Comparison of ENCODE assay signal across 9 cellular contexts in the genomic region with DNA sequence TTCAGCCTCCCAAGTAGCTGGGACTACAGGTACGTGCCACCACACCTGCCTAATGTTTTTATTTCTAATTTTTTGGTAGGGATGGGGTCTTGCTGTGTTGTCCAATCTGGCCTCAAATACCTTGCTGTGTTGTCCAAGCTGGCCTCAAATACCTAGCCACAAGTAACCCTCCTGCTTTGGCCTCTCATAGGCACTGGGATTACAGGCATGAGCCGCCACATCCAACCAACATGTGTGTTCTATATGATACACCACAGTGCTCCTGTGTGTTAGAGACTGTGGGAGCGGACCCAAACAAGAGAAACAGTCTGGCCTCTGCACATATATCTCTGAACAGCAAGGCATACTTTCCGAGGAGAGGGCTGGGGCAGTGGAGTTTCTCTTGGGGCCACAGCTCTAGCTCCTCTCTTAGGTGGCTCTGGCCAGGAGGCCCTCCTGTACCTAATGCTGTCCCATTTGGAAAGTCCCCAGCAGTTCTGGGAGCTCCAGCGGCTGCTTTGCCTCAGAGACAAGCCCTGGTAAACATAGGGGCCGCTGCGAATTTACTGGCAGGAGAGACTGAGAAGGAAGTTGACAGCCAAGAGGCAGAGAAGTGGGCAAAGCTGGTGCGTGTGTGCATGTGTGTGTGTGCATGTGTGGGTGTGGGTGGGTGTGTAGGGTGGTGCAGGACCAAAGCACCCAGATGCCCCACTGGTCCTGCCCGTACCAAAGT.
A peak's percentile ranks its signal among the peaks of the same experiment; 100 is the strongest.
DNase-seq lines count a peak whose midpoint lies in the region; ATAC-seq and TF ChIP-seq lines count a peak whose summit lies in the region.
"Had no signal": no experiment of that assay in that cellular context is flagged by ENCODE, and none has a peak within 500 bp of the region (broad histone marks: within the 10 kb centered on the region; RNA-seq: fewer than 3 reads in every experiment).

No MANE protein-coding gene starts in this region.

- peak overlapping the region; percentile 92 for H3K4me3 Mint-ChIP-seq in CD4-positive, alpha-beta T cell
- H3K4me3 Mint-ChIP-seq in effector memory CD8-positive, alpha-beta T cell: peak overlapping the region; percentile 81 to 83
- peak overlapping the region; percentile 85 to 92 (median 89) for H3K4me3 Mint-ChIP-seq in naive thymus-derived CD8-positive, alpha-beta T cell

- TF ChIP-seq CTCF in CD4-positive, alpha-beta T cell (IDR thresholded peaks at IDR 0.05): no peak

- POLR2A ChIA-PET in CD4-positive, alpha-beta T cell (lab: Charles Lee): interaction anchor here (0.6 to 3.9 kb wide), 3 partner anchors 23 to 391 kb away, joined by 3 to 141 read pairs (median 9); no protein-coding TSS in a partner anchor
- POLR2A ChIA-PET in naive thymus-derived CD8-positive, alpha-beta T cell (lab: Charles Lee): interaction anchor here (10.1 kb wide), 1 partner anchor 26 kb away, joined by 264 read pairs; no protein-coding TSS in a partner anchor

- intact Hi-C loops in CD4-positive, alpha-beta T cell (cut with DNase I, micrococcal nuclease): loop anchor here (1.0 to 5.0 kb wide), 5 partner anchors 23 to 174 kb away; a partner anchor contains a TSS

- H3K36me3 ChIP-seq in NT2/D1 (ENCODE audit: insufficient read depth, insufficient read length, low read length) (no peaks in the 10 kb centered on the region), H7 (replicated peaks; ENCODE audit: control insufficient read depth, insufficient read depth, low read length) (no peaks in the 10 kb centered on the region)

- no peaks in the 10 kb centered on the region for H3K9me3 ChIP-seq in CD4-positive, alpha-beta T cell (ENCODE audit: control insufficient read depth, low read length)
- H3K9me3 ChIP-seq in NT2/D1 (ENCODE audit: insufficient read depth, low read length): no peaks in the 10 kb centered on the region
- H3K9me3 ChIP-seq: SK-N-SH had no signal

- DNase-seq in CD4-positive, alpha-beta T cell: no peak
- DNase-seq in NT2/D1 (ENCODE audit: low read depth, low spot score) (no peak), H7 (no peak), NCI-H2107 treated with DMSO at 0.1 percent for 48 hours (lab: John Stamatoyannopoulos, UW; ENCODE audit: unreplicated experiment) (no peak)
- DNase-seq in effector memory CD8-positive, alpha-beta T cell: no peak
- DNase-seq in naive thymus-derived CD8-positive, alpha-beta T cell: peak in 2 of 10 donors; percentile 11 to 12
- DNase-seq: SK-N-SH had no signal

- H3K4me1 ChIP-seq in NT2/D1 (ENCODE audit: insufficient read depth, insufficient read length): peaks cover 12% of the 10 kb centered on the region

- peaks cover 41% of the 10 kb centered on the region for H3K4me1 Mint-ChIP-seq in CD4-positive, alpha-beta T cell (ENCODE audit: low read depth)
- H3K4me1 Mint-ChIP-seq in effector memory CD8-positive, alpha-beta T cell (ENCODE audit: low read depth in 2 of 2): peaks cover 33 to 34% of the 10 kb centered on the region in 2 donors
- peaks cover 27 to 41% (median 39%) of the 10 kb centered on the region in 4 donors for H3K4me1 Mint-ChIP-seq in naive thymus-derived CD8-positive, alpha-beta T cell

- H3K27ac ChIP-seq in CD4-positive, alpha-beta T cell (ENCODE audit: low read depth, low read length): no peak overlapping the region

- CTCF ChIA-PET in CD4-positive, alpha-beta T cell (lab: Charles Lee): interaction anchor here (3.7 kb wide), 1 partner anchor 23 kb away, joined by 42 read pairs; no protein-coding TSS in a partner anchor

- H3K9me3 Mint-ChIP-seq in CD4-positive, alpha-beta T cell: no peaks in the 10 kb centered on the region
- H3K9me3 Mint-ChIP-seq in effector memory CD8-positive, alpha-beta T cell: no peaks in the 10 kb centered on the region
- no peaks in the 10 kb centered on the region for H3K9me3 Mint-ChIP-seq in naive thymus-derived CD8-positive, alpha-beta T cell

- no peaks in the 10 kb centered on the region for H3K27me3 ChIP-seq in CD4-positive, alpha-beta T cell (ENCODE audit: control insufficient read depth, insufficient read depth, low read length)
- H3K27me3 ChIP-seq in NT2/D1 (ENCODE audit: insufficient read depth, insufficient read length): peaks cover 20% of the 10 kb centered on the region
- H3K27me3 ChIP-seq in H7 (ENCODE audit: control insufficient read depth, insufficient read depth, low read length): peaks cover 13% of the 10 kb centered on the region

- no peaks in the 10 kb centered on the region for H3K27me3 Mint-ChIP-seq in CD4-positive, alpha-beta T cell
- H3K27me3 Mint-ChIP-seq in effector memory CD8-positive, alpha-beta T cell: peaks cover 0 to 6% of the 10 kb centered on the region in 2 donors
- no peaks in the 10 kb centered on the region for H3K27me3 Mint-ChIP-seq in naive thymus-derived CD8-positive, alpha-beta T cell

- no peak overlapping the region for H3K4me3 ChIP-seq in NT2/D1 (ENCODE audit: insufficient read length, low read depth)
- H3K4me3 ChIP-seq in H7 (ENCODE audit: insufficient read depth, low read depth, low read length): no peak overlapping the region

- ATAC-seq in CD4-positive, alpha-beta T cell (ENCODE audit: poor library complexity): no peak
- no peak for ATAC-seq in effector memory CD8-positive, alpha-beta T cell (replicated peaks)
- ATAC-seq in naive thymus-derived CD8-positive, alpha-beta T cell: no peak
- no peak for ATAC-seq in HG02588 (IDR thresholded peaks at IDR 0.05; ENCODE audit: unreplicated experiment)
- no peak for ATAC-seq in HG03432 (IDR thresholded peaks at IDR 0.05; ENCODE audit: unreplicated experiment)

- H3K36me3 Mint-ChIP-seq in CD4-positive, alpha-beta T cell (ENCODE audit: low read depth): peaks cover 4% of the 10 kb centered on the region
- peaks cover 14% of the 10 kb centered on the region for H3K36me3 Mint-ChIP-seq in effector memory CD8-positive, alpha-beta T cell (ENCODE audit: insufficient read depth)
- H3K36me3 Mint-ChIP-seq in naive thymus-derived CD8-positive, alpha-beta T cell: peaks cover 0 to 2% (median 0%) of the 10 kb centered on the region in 3 donors

- H3K9ac ChIP-seq in NT2/D1 (ENCODE audit: insufficient read length, low read depth): peak overlapping the region; percentile 21
- H3K9ac ChIP-seq: SK-N-SH had no signal

- peak overlapping the region; percentile 86 for H3K27ac Mint-ChIP-seq in CD4-positive, alpha-beta T cell
- H3K27ac Mint-ChIP-seq in effector memory CD8-positive, alpha-beta T cell: peak overlapping the region in 1 of 2 donors; percentile 88
- H3K27ac Mint-ChIP-seq in naive thymus-derived CD8-positive, alpha-beta T cell: peak overlapping the region; percentile 85 to 97 (median 95)
